In genomic region chr19:28990522-28990921, GRCh38 we compare ENCODE assay signal across 27 cellular contexts.
DNase-seq lines count a peak whose midpoint lies in the region; ATAC-seq and TF ChIP-seq lines count a peak whose summit lies in the region.
"Had no signal": no experiment of that assay in that cellular context is flagged by ENCODE, and none has a peak within 500 bp of the region (broad histone marks: within the 10 kb centered on the region; RNA-seq: fewer than 3 reads in every experiment).

No MANE protein-coding gene starts in this region.

- no peak overlapping the region for H3K27ac Mint-ChIP-seq in endothelial cell (ENCODE audit: unreplicated experiment)
- H3K27ac Mint-ChIP-seq: activated naive CD8-positive, alpha-beta T cell treated with anti-CD3 and anti-CD28 coated beads, Interleukin-2, amount 10 ng/mL, durations not matched to agents 7 days and 5 days; activated T-cell treated with anti-CD3 and anti-CD28 coated beads, Interleukin-2, amount 50 U/mL, for 24 hours; CD14-positive monocyte; T-helper 17 cell had no signal

- H3K23ac ChIP-seq in IMR-90 (ENCODE audit: low read depth, low read length), result no peak overlapping the region

- no peak for ATAC-seq in IMR-90 (ENCODE audit: low read depth)
- ATAC-seq: SK-N-SH treated with all-trans-retinoic acid at 6 μM for 48 hours, T-helper 17 cell had no signal

- H3K56ac ChIP-seq in IMR-90 (ENCODE audit: extremely low read depth, insufficient read depth, low read length), result no peak overlapping the region

- no peak overlapping the region for H3K4me3 Mint-ChIP-seq in endothelial cell (ENCODE audit: unreplicated experiment)
- H3K4me3 Mint-ChIP-seq: activated naive CD8-positive, alpha-beta T cell treated with anti-CD3 and anti-CD28 coated beads, Interleukin-2, amount 10 ng/mL, durations not matched to agents 7 days and 5 days; activated T-cell treated with anti-CD3 and anti-CD28 coated beads, Interleukin-2, amount 50 U/mL, for 24 hours; CD14-positive monocyte; T-helper 17 cell had no signal

- H3K14ac ChIP-seq in IMR-90 (replicated peaks; ENCODE audit: low read depth, low read length), result no peak overlapping the region

- dilution Hi-C loops in IMR-90 (cut with HindIII; ENCODE audit: low sequenced_read_pairs, unreplicated experiment), result no loop called here

- H4K20me1 ChIP-seq in IMR-90 (ENCODE audit: insufficient read depth, low read length), result no peaks in the 10 kb centered on the region

- H3K9ac ChIP-seq in IMR-90 (ENCODE audit: low read depth, low read length) (no peak overlapping the region), parathyroid adenoma (no peak overlapping the region)

- no peaks in the 10 kb centered on the region for H3K4me1 ChIP-seq in IMR-90 (ENCODE audit: control insufficient read depth, insufficient read depth, low read length)
- peaks cover 19% of the 10 kb centered on the region for H3K4me1 ChIP-seq in parathyroid adenoma
- H3K4me1 ChIP-seq: ascending aorta, esophagus squamous epithelium, tibial nerve had no signal

- H3K18ac ChIP-seq in IMR-90 (ENCODE audit: low read depth, low read length), result no peak overlapping the region

- no peaks in the 10 kb centered on the region for H3K79me1 ChIP-seq in IMR-90 (ENCODE audit: low read depth in 1 of 2, low read length in 2 of 2)

- H3K27me3 Mint-ChIP-seq in endothelial cell (ENCODE audit: unreplicated experiment), result peaks cover 2% of the 10 kb centered on the region
- H3K27me3 Mint-ChIP-seq: activated naive CD8-positive, alpha-beta T cell treated with anti-CD3 and anti-CD28 coated beads, Interleukin-2, amount 10 ng/mL, durations not matched to agents 7 days and 5 days had no signal

- peaks cover 6% of the 10 kb centered on the region; the same call in 1 of the 2 replicates for H3K9me3 ChIP-seq in IMR-90 (ENCODE audit: control insufficient read depth, insufficient read depth, low read length)
- no peaks in the 10 kb centered on the region for H3K9me3 ChIP-seq in parathyroid adenoma (ENCODE audit: control insufficient read depth, low read length)

- H3K4me1 Mint-ChIP-seq in endothelial cell (ENCODE audit: unreplicated experiment), result peaks cover 9% of the 10 kb centered on the region
- H3K4me1 Mint-ChIP-seq: activated naive CD8-positive, alpha-beta T cell treated with anti-CD3 and anti-CD28 coated beads, Interleukin-2, amount 10 ng/mL, durations not matched to agents 7 days and 5 days; CD14-positive monocyte; T-helper 17 cell had no signal

- POLR2A ChIA-PET in IMR-90 (lab: Charles Lee; ENCODE audit: unreplicated experiment), result no interaction called here

- H2BK15ac ChIP-seq in IMR-90 (ENCODE audit: low read depth, low read length), result no peak overlapping the region

- H3K9me3 Mint-ChIP-seq in endothelial cell (ENCODE audit: unreplicated experiment), result peaks cover 10% of the 10 kb centered on the region

- H2BK120ac ChIP-seq in IMR-90 (ENCODE audit: low read depth, low read length), result no peak overlapping the region

- H3K4me2 ChIP-seq in IMR-90 (ENCODE audit: low read depth, low read length) (no peak overlapping the region), parathyroid adenoma (ENCODE audit: low read length) (no peak overlapping the region)

- H3K36me3 ChIP-seq in IMR-90 (ENCODE audit: control insufficient read depth, insufficient read depth, low read length) (no peaks in the 10 kb centered on the region), parathyroid adenoma (ENCODE audit: control insufficient read depth, insufficient read depth, low read length) (no peaks in the 10 kb centered on the region)
- H3K36me3 ChIP-seq: ascending aorta, cardiac muscle cell, esophagus squamous epithelium, tibial nerve had no signal

- intact Hi-C loops in IMR-90 (cut with micrococcal nuclease), result no loop called here

- H2AFZ ChIP-seq in IMR-90 (replicated peaks; ENCODE audit: low read length, poor library complexity), result peak overlapping the region; percentile 63
- peak overlapping the region; percentile 72 for H2AFZ ChIP-seq in parathyroid adenoma

- H3K4ac ChIP-seq in IMR-90 (ENCODE audit: low read depth, low read length), result no peak overlapping the region

- no peaks in the 10 kb centered on the region for H3K36me3 Mint-ChIP-seq in endothelial cell (ENCODE audit: low read depth, unreplicated experiment)
- H3K36me3 Mint-ChIP-seq: activated naive CD8-positive, alpha-beta T cell treated with anti-CD3 and anti-CD28 coated beads, Interleukin-2, amount 10 ng/mL, durations not matched to agents 7 days and 5 days; CD14-positive monocyte had no signal

- 17% methylated on average over 1 of the region's 5 CpGs; no CpG with 5 or more reads in 1 of the 2 experiments for WGBS in IMR-90 (ENCODE audit: extremely low coverage in 2 of 2, insufficient read length in 1 of 2), 2 experiments

- no TSS peak for BruUV-seq in IMR-90 (replicated peaks; lab: Mats Ljungman, UMichigan)

- H4K91ac ChIP-seq in IMR-90 (ENCODE audit: insufficient read depth, low read depth, low read length), result no peak overlapping the region

- H3K9me1 ChIP-seq in IMR-90 (ENCODE audit: insufficient read depth, low read length), result no peaks in the 10 kb centered on the region

- H2AK5ac ChIP-seq in IMR-90 (ENCODE audit: low read depth, low read length), result no peak overlapping the region

- TF ChIP-seq CTCF in IMR-90 (conservative IDR thresholded peaks at IDR 0.05; ENCODE audit: low read depth, low read length), result no peak
- no peak for TF ChIP-seq CTCF in endothelial cell (IDR thresholded peaks at IDR 0.05; ENCODE audit: unreplicated experiment)
- no peak for TF ChIP-seq CTCF in parathyroid adenoma (IDR thresholded peaks at IDR 0.05)

- H2AK9ac ChIP-seq in IMR-90 (replicated peaks; ENCODE audit: low read depth, low read length, poor library complexity), result no peak overlapping the region

- H3K27ac ChIP-seq in IMR-90 (ENCODE audit: insufficient read depth, low read length) (no peak overlapping the region), parathyroid adenoma (peak overlapping the region; percentile 33)
- H3K27ac ChIP-seq: ascending aorta, cardiac muscle cell, esophagus squamous epithelium, RWPE1, skin epidermis, tibial nerve had no signal

- TF ChIP-seq RAD21 in IMR-90 (IDR thresholded peaks at IDR 0.05; ENCODE audit: low read length), result no peak

- CTCF ChIA-PET in IMR-90 (lab: Yijun Ruan, JAX), result no interaction called here

- no peak overlapping the region for H2BK5ac ChIP-seq in IMR-90 (ENCODE audit: low read depth, low read length, poor library complexity, severe bottlenecking)

- peak; percentile 69 for DNase-seq in COLO668 (lab: John Stamatoyannopoulos, UW; ENCODE audit: unreplicated experiment)
- DNase-seq in IMR-90, result no peak
- peak; percentile 16 for DNase-seq in endothelial cell (ENCODE audit: low spot score)
- no peak for DNase-seq in occipital lobe (lab: John Stamatoyannopoulos, UW)
- no peak for DNase-seq in NCI-H1048 (lab: John Stamatoyannopoulos, UW)
- no peak for DNase-seq in activated CD8-positive, alpha-beta memory T cell treated with anti-CD3 and anti-CD28 coated beads, Interleukin-2, amount 50 U/mL, for 48 hours
- DNase-seq: activated CD4-positive, alpha-beta T cell treated with anti-CD3 and anti-CD28 coated beads for 48 hours; activated gamma-delta T cell; activated naive CD8-positive, alpha-beta T cell treated with anti-CD3 and anti-CD28 coated beads, Interleukin-2, amount 10 ng/mL, durations not matched to agents 7 days and 5 days; activated T-cell treated with anti-CD3 and anti-CD28 coated beads, Interleukin-2, amount 50 U/mL, for 24 hours; cortex of kidney; esophagus squamous epithelium; foreskin melanocyte; GOT3; kidney glomerular epithelial cell; NCI-H1105 treated with DMSO at 0.1 percent for 48 hours; NCI-H2029; NCI-H82; T-helper 17 cell had no signal

- H3K4me3 ChIP-seq in IMR-90 (ENCODE audit: insufficient read depth, low read depth, low read length), result no peak overlapping the region
- no peak overlapping the region for H3K4me3 ChIP-seq in parathyroid adenoma (ENCODE audit: low read depth, low read length)
- H3K4me3 ChIP-seq: ascending aorta, cardiac muscle cell, esophagus squamous epithelium, skin epidermis, tibial nerve had no signal

- H2BK20ac ChIP-seq in IMR-90 (ENCODE audit: low read depth, low read length), result no peak overlapping the region

- TF ChIP-seq POLR2A in IMR-90 (IDR thresholded peaks at IDR 0.05; ENCODE audit: low read depth, low read length), result no peak

- no peak overlapping the region for H4K8ac ChIP-seq in IMR-90 (ENCODE audit: low read depth in 2 of 2, low read length in 2 of 2)

- H3K27me3 ChIP-seq in IMR-90 (ENCODE audit: control insufficient read depth, insufficient read depth, low read length) (no peaks in the 10 kb centered on the region; the same call in 1 of the 2 replicates), parathyroid adenoma (ENCODE audit: control insufficient read depth, insufficient read depth, low read length) (no peaks in the 10 kb centered on the region)
- H3K27me3 ChIP-seq: ascending aorta, cardiac muscle cell, esophagus squamous epithelium, tibial nerve had no signal

- in situ Hi-C loops in IMR-90 (cut with MboI; ENCODE audit: low sequenced_read_pairs), result loop anchor here (25.0 kb wide), 1 partner anchor 253 kb away; no protein-coding TSS in a partner anchor

- no peak overlapping the region for H4K5ac ChIP-seq in IMR-90 (ENCODE audit: low read depth, low read length)

- H3K79me2 ChIP-seq in parathyroid adenoma, result no peaks in the 10 kb centered on the region

TF ChIP-seq in IMR-90, 13 proteins besides CTCF, POLR2A, EP300 and RAD21:
- TF ChIP-seq SMC3 (IDR thresholded peaks at IDR 0.05; ENCODE audit: low read depth, low read length), result no peak

Comparison
In these comparisons a context has a peak if more than half of its experiments do, and no peak if none do; other contexts are left out.
1. DNase-seq: peak in COLO668 (single experiment) and endothelial cell (single experiment); none in IMR-90 (single experiment), occipital lobe (single experiment), NCI-H1048 (single experiment) and activated CD8-positive, alpha-beta memory T cell treated with anti-CD3 and anti-CD28 coated beads, Interleukin-2, amount 50 U/mL, for 48 hours (single experiment).